8 cellular contexts compared by ENCODE assay signal in the genomic region with DNA sequence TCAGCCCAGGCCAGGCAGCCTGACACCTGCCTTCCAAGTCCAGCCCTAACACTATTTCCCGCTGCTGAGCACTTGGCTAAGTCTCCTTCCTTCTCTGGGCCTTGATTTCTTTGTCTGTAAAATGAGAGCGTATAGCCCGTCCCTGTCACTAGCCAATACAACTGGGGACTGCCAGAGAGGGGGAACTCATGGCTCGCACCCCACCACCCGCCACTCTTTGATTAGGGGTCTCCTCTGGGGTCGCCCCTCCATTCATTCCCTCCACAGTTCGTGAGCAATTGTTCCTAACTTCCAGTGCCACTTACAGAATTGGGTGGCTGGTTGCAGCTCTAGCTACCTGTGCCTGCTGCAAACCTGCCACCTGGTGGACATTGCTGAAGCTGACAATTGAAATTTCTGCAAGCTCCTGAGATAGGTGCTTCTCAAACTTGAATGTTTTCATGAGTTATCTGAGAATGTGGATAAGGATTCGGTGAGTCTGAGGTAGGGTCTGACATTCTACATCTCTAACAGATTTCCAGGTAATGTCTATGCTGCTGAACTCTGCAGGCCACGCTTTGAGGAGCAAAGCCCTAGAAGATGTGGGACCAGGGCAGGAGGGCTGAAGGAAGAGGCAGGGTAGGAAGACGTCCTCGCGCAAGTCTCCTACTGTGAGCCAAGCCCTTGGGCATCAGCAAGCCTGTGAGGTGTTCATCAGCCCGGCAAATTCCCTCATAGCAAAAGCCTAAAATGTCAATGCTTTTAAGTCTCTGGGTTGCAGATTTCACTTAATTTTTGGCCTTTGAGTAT. TPM values are rescaled to one million over a fixed set of nuclear protein-coding genes. Genes with fewer than 3 reads are reported as not detected.
A peak's percentile ranks its signal among the peaks of the same experiment; 100 is the strongest.
DNase-seq lines count a peak whose midpoint lies in the region; ATAC-seq and TF ChIP-seq lines count a peak whose summit lies in the region.

No MANE protein-coding gene starts in this region.

- no peak overlapping the region for H2BK15ac ChIP-seq in neuronal stem cell (ENCODE audit: low read length)

- H3K36me3 ChIP-seq in Peyer's patch (no peaks in the 10 kb centered on the region), neuronal stem cell (replicated peaks in 1 of 2; ENCODE audit: control insufficient read depth in 2 of 2, insufficient read depth in 2 of 2, low read length in 2 of 2) (no peaks in the 10 kb centered on the region), thyroid gland (no peaks in the 10 kb centered on the region)

- peak overlapping the region; percentile 46 for H2AFZ ChIP-seq in neuronal stem cell (ENCODE audit: low read length)

- H3K4me2 ChIP-seq in neuronal stem cell (ENCODE audit: insufficient read depth, low read length, poor library complexity, severe bottlenecking) = no peak overlapping the region

- no peaks in the 10 kb centered on the region for H3K9me3 ChIP-seq in Peyer's patch
- H3K9me3 ChIP-seq in neuronal stem cell (replicated peaks in 1 of 2; ENCODE audit: control insufficient read depth in 2 of 2, insufficient read depth in 1 of 2, low read depth in 1 of 2, low read length in 2 of 2) = no peaks in the 10 kb centered on the region
- H3K9me3 ChIP-seq in thyroid gland = no peaks in the 10 kb centered on the region

- no peak for TF ChIP-seq POLR2A in Peyer's patch (IDR thresholded peaks at IDR 0.05)
- TF ChIP-seq POLR2A in thyroid gland (IDR thresholded peaks at IDR 0.05) = no peak

- H3K23ac ChIP-seq in neuronal stem cell (ENCODE audit: low read depth, low read length, poor library complexity) = no peak overlapping the region

- H3K27me3 ChIP-seq in Peyer's patch (no peaks in the 10 kb centered on the region), neuronal stem cell (ENCODE audit: control insufficient read depth in 3 of 3, insufficient read depth in 3 of 3, low read depth in 1 of 3, low read length in 3 of 3) (peaks cover 0 to 18% (median 0%) of the 10 kb centered on the region in 3 experiments), thyroid gland (no peaks in the 10 kb centered on the region)

- H3K27ac ChIP-seq in Peyer's patch (no peak overlapping the region), neuronal stem cell (replicated peaks; ENCODE audit: low read length) (no peak overlapping the region), thyroid gland (no peak overlapping the region)

- H3K18ac ChIP-seq in neuronal stem cell (ENCODE audit: low read length) = no peak overlapping the region

- no peak overlapping the region for H2BK5ac ChIP-seq in neuronal stem cell (ENCODE audit: low read length)

- DNase-seq in DMS79 (lab: John Stamatoyannopoulos, UW) (peak; percentile 2), Peyer's patch (peak; percentile 60 to 88 (median 64)), fibroblast of the conjunctiva (ENCODE audit: low read depth) (peak; percentile 62), neuronal stem cell (ENCODE audit: low spot score) (peak; percentile 57), thyroid gland (peak; percentile 78 to 81)
- peak; percentile 44 for DNase-seq in activated T-helper 1 cell treated with anti-CD3 and anti-CD28 coated beads, Interleukin-12 subunit alpha, Interleukin-12 subunit beta, Interleukin-2, Interleukin-4 antibody, amounts not matched to agents 30 ng/mL and 10 ng/mL and 1 ng/mL, durations not matched to agents 14 hours and 24 hours and 36 hours (ENCODE audit: low spot score)

- H3K4me3 Mint-ChIP-seq in activated T-helper 1 cell treated with anti-CD3 and anti-CD28 coated beads, Interleukin-12 subunit alpha, Interleukin-12 subunit beta, Interleukin-2, Interleukin-4 antibody, amounts not matched to agents 30 ng/mL and 10 ng/mL and 1 ng/mL, durations not matched to agents 14 hours and 24 hours and 36 hours = no peak overlapping the region

- H4K8ac ChIP-seq in neuronal stem cell (ENCODE audit: low read depth, low read length) = no peak overlapping the region

- H2BK120ac ChIP-seq in neuronal stem cell (ENCODE audit: low read depth, low read length) = no peak overlapping the region

- no peak overlapping the region for H3K4ac ChIP-seq in neuronal stem cell (ENCODE audit: low read length)

- no peaks in the 10 kb centered on the region for H3K4me1 Mint-ChIP-seq in activated T-helper 1 cell treated with anti-CD3 and anti-CD28 coated beads, Interleukin-12 subunit alpha, Interleukin-12 subunit beta, Interleukin-2, Interleukin-4 antibody, amounts not matched to agents 30 ng/mL and 10 ng/mL and 1 ng/mL, durations not matched to agents 14 hours and 24 hours and 36 hours (ENCODE audit: low read depth)

- H3K4me3 ChIP-seq in Peyer's patch (no peak overlapping the region), neuronal stem cell (ENCODE audit: low read length in 2 of 2) (no peak overlapping the region), thyroid gland (replicated peaks in 1 of 3) (no peak overlapping the region)

- H3K9ac ChIP-seq in neuronal stem cell (ENCODE audit: low read depth, low read length, poor library complexity) = no peak overlapping the region

- H3K4me1 ChIP-seq in Peyer's patch = no peaks in the 10 kb centered on the region
- peaks cover 0 to 3% of the 10 kb centered on the region in 2 donors for H3K4me1 ChIP-seq in neuronal stem cell (ENCODE audit: control insufficient read depth in 2 of 2, insufficient read depth in 1 of 2, low read depth in 1 of 2, low read length in 2 of 2)
- H3K4me1 ChIP-seq in thyroid gland = peaks cover 0 to 3% of the 10 kb centered on the region in 2 donors

- peak; percentile 45 to 91 (median 82) for TF ChIP-seq CTCF in Peyer's patch (IDR thresholded peaks at IDR 0.05)
- TF ChIP-seq CTCF in thyroid gland (IDR thresholded peaks at IDR 0.05) = peak; percentile 32 to 87 (median 82)

- no peak overlapping the region for H4K91ac ChIP-seq in neuronal stem cell (ENCODE audit: low read depth, low read length, poor library complexity)

- H3K9me3 Mint-ChIP-seq in activated T-helper 1 cell treated with anti-CD3 and anti-CD28 coated beads, Interleukin-12 subunit alpha, Interleukin-12 subunit beta, Interleukin-2, Interleukin-4 antibody, amounts not matched to agents 30 ng/mL and 10 ng/mL and 1 ng/mL, durations not matched to agents 14 hours and 24 hours and 36 hours = no peaks in the 10 kb centered on the region

- intact Hi-C loops in activated T-helper 1 cell treated with anti-CD3 and anti-CD28 coated beads, Interleukin-12 subunit alpha, Interleukin-12 subunit beta, Interleukin-2, Interleukin-4 antibody, amounts not matched to agents 30 ng/mL and 10 ng/mL and 1 ng/mL, durations not matched to agents 14 hours and 24 hours and 36 hours (cut with micrococcal nuclease) = loop anchor here (1.0 kb wide), 3 partner anchors 15 to 120 kb away; no protein-coding TSS in a partner anchor
- intact Hi-C loops in thyroid gland (cut with DNase I) = loop anchor here (5.0 kb wide), 2 partner anchors 66 to 121 kb away; partner anchors contain the start of gene OR2S2

- no peak overlapping the region for H2AK5ac ChIP-seq in neuronal stem cell (ENCODE audit: low read depth, low read length)

- no peak overlapping the region for H3K27ac Mint-ChIP-seq in activated T-helper 1 cell treated with anti-CD3 and anti-CD28 coated beads, Interleukin-12 subunit alpha, Interleukin-12 subunit beta, Interleukin-2, Interleukin-4 antibody, amounts not matched to agents 30 ng/mL and 10 ng/mL and 1 ng/mL, durations not matched to agents 14 hours and 24 hours and 36 hours

- no CpG with 5 or more reads among the region's 13 CpGs for WGBS in neuronal stem cell (ENCODE audit: extremely low coverage in 2 of 2, insufficient read length in 2 of 2, insufficient replicate concordance in 1 of 2), 2 donors
- 45% methylated on average over 13 of the region's 13 CpGs for WGBS in thyroid gland, 2 donors

- peak; percentile 91 for TF ChIP-seq RAD21 in Ishikawa (IDR thresholded peaks at IDR 0.05; ENCODE audit: low read depth)

- TF ChIP-seq EP300 in Ishikawa (IDR thresholded peaks at IDR 0.05; ENCODE audit: borderline replicate concordance) = no peak

- H3K79me1 ChIP-seq in neuronal stem cell (ENCODE audit: low read depth, low read length) = no peaks in the 10 kb centered on the region

- no peak overlapping the region for H2BK12ac ChIP-seq in neuronal stem cell (ENCODE audit: low read length)

- no peak for ATAC-seq in GM19035 (IDR thresholded peaks at IDR 0.05; ENCODE audit: unreplicated experiment)

- H3K14ac ChIP-seq in neuronal stem cell (ENCODE audit: low read length) = no peak overlapping the region

- H3K36me3 Mint-ChIP-seq in activated T-helper 1 cell treated with anti-CD3 and anti-CD28 coated beads, Interleukin-12 subunit alpha, Interleukin-12 subunit beta, Interleukin-2, Interleukin-4 antibody, amounts not matched to agents 30 ng/mL and 10 ng/mL and 1 ng/mL, durations not matched to agents 14 hours and 24 hours and 36 hours (ENCODE audit: low read depth) = no peaks in the 10 kb centered on the region

- peaks cover 10% of the 10 kb centered on the region for H3K27me3 Mint-ChIP-seq in activated T-helper 1 cell treated with anti-CD3 and anti-CD28 coated beads, Interleukin-12 subunit alpha, Interleukin-12 subunit beta, Interleukin-2, Interleukin-4 antibody, amounts not matched to agents 30 ng/mL and 10 ng/mL and 1 ng/mL, durations not matched to agents 14 hours and 24 hours and 36 hours (ENCODE audit: insufficient read depth)

TF ChIP-seq in Ishikawa, 13 proteins besides CTCF, POLR2A, EP300 and RAD21 (continues in another document):
- TF ChIP-seq TAF1 (IDR thresholded peaks at IDR 0.05; ENCODE audit: low read depth) (no peak), CEBPB (IDR thresholded peaks at IDR 0.05) (no peak), FOXM1 (IDR thresholded peaks at IDR 0.05; ENCODE audit: borderline replicate concordance, low read depth) (no peak), EGR1 (IDR thresholded peaks at IDR 0.05) (no peak), CREB1 (IDR thresholded peaks at IDR 0.05; ENCODE audit: low read depth) (no peak), YY1 (IDR thresholded peaks at IDR 0.05; ENCODE audit: low read depth) (no peak), ZBTB7A (IDR thresholded peaks at IDR 0.05; ENCODE audit: low read depth) (no peak)
- TF ChIP-seq, protein P1, sequence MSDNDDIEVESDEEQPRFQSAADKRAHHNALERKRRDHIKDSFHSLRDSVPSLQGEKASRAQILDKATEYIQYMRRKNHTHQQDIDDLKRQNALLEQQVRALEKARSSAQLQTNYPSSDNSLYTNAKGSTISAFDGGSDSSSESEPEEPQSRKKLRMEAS (IDR thresholded peaks at IDR 0.05) = no peak
- TF ChIP-seq, protein P2, sequence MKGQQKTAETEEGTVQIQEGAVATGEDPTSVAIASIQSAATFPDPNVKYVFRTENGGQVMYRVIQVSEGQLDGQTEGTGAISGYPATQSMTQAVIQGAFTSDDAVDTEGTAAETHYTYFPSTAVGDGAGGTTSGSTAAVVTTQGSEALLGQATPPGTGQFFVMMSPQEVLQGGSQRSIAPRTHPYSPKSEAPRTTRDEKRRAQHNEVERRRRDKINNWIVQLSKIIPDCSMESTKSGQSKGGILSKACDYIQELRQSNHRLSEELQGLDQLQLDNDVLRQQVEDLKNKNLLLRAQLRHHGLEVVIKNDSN (IDR thresholded peaks at IDR 0.05) = no peak

RNA-seq across cellular contexts. Expression of gene RECK, which starts 13.3 kb away (rescaled TPM):
- total RNA-seq in Peyer's patch = 1 to 10 TPM; 1.9 to 8.3 (median 5.9) TPM
- total RNA-seq in activated T-helper 1 cell treated with anti-CD3 and anti-CD28 coated beads, Interleukin-12 subunit alpha, Interleukin-12 subunit beta, Interleukin-2, Interleukin-4 antibody, amounts not matched to agents 30 ng/mL and 10 ng/mL and 1 ng/mL, durations not matched to agents 14 hours and 24 hours and 36 hours = 3.8 and 4.4 TPM in 2 replicates
- polyA plus RNA-seq in neuronal stem cell (2013, experiment 1 of 2) = 12.2 TPM
- 12.1 TPM for polyA plus RNA-seq in neuronal stem cell (2013, experiment 2 of 2)
- total RNA-seq in thyroid gland = 10 to 100 TPM in 3 of 4 donors, 1 to 10 TPM in 1; 7.1 to 20.0 (median 18.6) TPM

Comparison
In these comparisons a context has a peak if more than half of its experiments do, and no peak if none do; other contexts are left out.
1. DNase-seq: peak in every context shown above with its lines; median percentile 80 in thyroid gland; 64 in Peyer's patch; 62 in fibroblast of the conjunctiva; 57 in neuronal stem cell; 44 in activated T-helper 1 cell treated with anti-CD3 and anti-CD28 coated beads, Interleukin-12 subunit alpha, Interleukin-12 subunit beta, Interleukin-2, Interleukin-4 antibody, amounts not matched to agents 30 ng/mL and 10 ng/mL and 1 ng/mL, durations not matched to agents 14 hours and 24 hours and 36 hours; 2 in DMS79.